8 cellular contexts compared by ENCODE assay signal in genomic region chr16:67311607-67312449, GRCh38. TPM values are rescaled to one million over a fixed set of nuclear protein-coding genes. Genes with fewer than 3 reads are reported as not detected.
DNase-seq lines count a peak whose midpoint lies in the region; ATAC-seq and TF ChIP-seq lines count a peak whose summit lies in the region.

No MANE protein-coding gene starts in this region.

- H3K4me3 ChIP-seq in SJSA1 (no peak overlapping the region), brain microvascular endothelial cell (ENCODE audit: low read depth, low read length) (no peak overlapping the region), neuronal stem cell (ENCODE audit: low read length in 2 of 2) (no peak overlapping the region), upper lobe of right lung (no peak overlapping the region)

- no peak overlapping the region for H2BK120ac ChIP-seq in neuronal stem cell (ENCODE audit: low read depth, low read length)

- H3K27me3 ChIP-seq in SJSA1 (replicated peaks) (no peaks in the 10 kb centered on the region), brain microvascular endothelial cell (replicated peaks) (no peaks in the 10 kb centered on the region), neuronal stem cell (ENCODE audit: control insufficient read depth in 3 of 3, insufficient read depth in 3 of 3, low read depth in 1 of 3, low read length in 3 of 3) (peaks cover 0 to 28% (median 0%) of the 10 kb centered on the region in 3 experiments), upper lobe of right lung (no peaks in the 10 kb centered on the region)

- H3K18ac ChIP-seq in neuronal stem cell (ENCODE audit: low read length): no peak overlapping the region

- H3K9me3 ChIP-seq in SJSA1 (replicated peaks) (no peaks in the 10 kb centered on the region), neuronal stem cell (replicated peaks in 1 of 2; ENCODE audit: control insufficient read depth in 2 of 2, insufficient read depth in 1 of 2, low read depth in 1 of 2, low read length in 2 of 2) (no peaks in the 10 kb centered on the region), upper lobe of right lung (no peaks in the 10 kb centered on the region)

- H2AFZ ChIP-seq in neuronal stem cell (ENCODE audit: low read length): no peak overlapping the region

- H3K4me2 ChIP-seq in neuronal stem cell (ENCODE audit: insufficient read depth, low read length, poor library complexity, severe bottlenecking): no peak overlapping the region

- no peak overlapping the region for H2BK15ac ChIP-seq in neuronal stem cell (ENCODE audit: low read length)

- no CpG with 5 or more reads among the region's 5 CpGs for WGBS in neuronal stem cell (ENCODE audit: extremely low coverage in 2 of 2, insufficient read length in 2 of 2, insufficient replicate concordance in 1 of 2), 2 donors

- no peak overlapping the region for H3K14ac ChIP-seq in neuronal stem cell (ENCODE audit: low read length)

- no peak for TF ChIP-seq CTCF in brain microvascular endothelial cell (IDR thresholded peaks at IDR 0.05; ENCODE audit: low read depth, low read length, missing control alignments)
- TF ChIP-seq CTCF in upper lobe of right lung (IDR thresholded peaks at IDR 0.05): no peak

- H3K23ac ChIP-seq in neuronal stem cell (ENCODE audit: low read depth, low read length, poor library complexity): no peak overlapping the region

- H3K36me3 ChIP-seq in SJSA1: no peaks in the 10 kb centered on the region
- H3K36me3 ChIP-seq in brain microvascular endothelial cell (replicated peaks): no peaks in the 10 kb centered on the region
- no peaks in the 10 kb centered on the region for H3K36me3 ChIP-seq in neuronal stem cell (replicated peaks in 1 of 2; ENCODE audit: control insufficient read depth in 2 of 2, insufficient read depth in 2 of 2, low read length in 2 of 2)
- no peaks in the 10 kb centered on the region for H3K36me3 ChIP-seq in upper lobe of right lung

- peak overlapping the region; percentile 78 for H3K27ac ChIP-seq in SJSA1
- peak overlapping the region; percentile 88 for H3K27ac ChIP-seq in brain microvascular endothelial cell
- no peak overlapping the region for H3K27ac ChIP-seq in neuronal stem cell (replicated peaks; ENCODE audit: low read length)
- H3K27ac ChIP-seq in upper lobe of right lung: peak overlapping the region; percentile 26

- H2BK5ac ChIP-seq in neuronal stem cell (ENCODE audit: low read length): no peak overlapping the region

- in situ Hi-C loops in brain microvascular endothelial cell (cut with HindIII; ENCODE audit: low pct_ligation_motif_present, low sequenced_read_pairs): no loop called here

- no peak overlapping the region for H3K4ac ChIP-seq in neuronal stem cell (ENCODE audit: low read length)

- H3K79me1 ChIP-seq in neuronal stem cell (ENCODE audit: low read depth, low read length): no peaks in the 10 kb centered on the region

- no peak overlapping the region for H4K91ac ChIP-seq in neuronal stem cell (ENCODE audit: low read depth, low read length, poor library complexity)

- peak; percentile 93 to 94 for DNase-seq in SJSA1 (ENCODE audit: low read depth in 1 of 2, low spot score in 2 of 2)
- peak; percentile 99 for DNase-seq in brain microvascular endothelial cell
- DNase-seq in neuronal stem cell (ENCODE audit: low spot score): no peak
- DNase-seq in upper lobe of right lung: no peak
- no peak for DNase-seq in NCI-H128 (lab: John Stamatoyannopoulos, UW; ENCODE audit: unreplicated experiment)
- DNase-seq in DMS153 treated with DMSO at 0.1 percent for 48 hours (lab: John Stamatoyannopoulos, UW; ENCODE audit: unreplicated experiment): no peak

- H3K9ac ChIP-seq in neuronal stem cell (ENCODE audit: low read depth, low read length, poor library complexity): peak overlapping the region; percentile 33

- H2BK12ac ChIP-seq in neuronal stem cell (ENCODE audit: low read length): peak overlapping the region; percentile 10

- H2AK5ac ChIP-seq in neuronal stem cell (ENCODE audit: low read depth, low read length): no peak overlapping the region

- intact Hi-C loops in upper lobe of right lung (cut with DNase I): no loop called here

- ATAC-seq in GM18498 (IDR thresholded peaks at IDR 0.05; ENCODE audit: unreplicated experiment) (peak; percentile 86), HG02642 (IDR thresholded peaks at IDR 0.05; ENCODE audit: poor library complexity, unreplicated experiment) (peak; percentile 83), upper lobe of right lung (peak; percentile 60)

- H4K8ac ChIP-seq in neuronal stem cell (ENCODE audit: low read depth, low read length): no peak overlapping the region

- H3K4me1 ChIP-seq in SJSA1 (replicated peaks) (peaks cover 21% of the 10 kb centered on the region), neuronal stem cell (ENCODE audit: control insufficient read depth in 2 of 2, insufficient read depth in 1 of 2, low read depth in 1 of 2, low read length in 2 of 2) (peaks cover 0 to 2% of the 10 kb centered on the region in 2 donors), upper lobe of right lung (peaks cover 9% of the 10 kb centered on the region)

RNA-seq across cellular contexts. Expression of gene KCTD19, which starts 14.7 kb away (rescaled TPM):
- total RNA-seq in SJSA1 (2014; rRNA removed; shearing (Covaris generic)): 0.03 TPM in 1 of 2 replicates, not detected in the other
- 1.4 TPM for polyA plus RNA-seq in neuronal stem cell (2013, experiment 1 of 2)
- polyA plus RNA-seq in neuronal stem cell (2013, experiment 2 of 2): 1.3 TPM
- total RNA-seq in upper lobe of right lung: 1.4 TPM

RNA-seq across cellular contexts. Expression of gene LRRC36, which starts 14.8 kb away (rescaled TPM):
- total RNA-seq in SJSA1 (2014; rRNA removed; shearing (Covaris generic)): not detected in 2 replicates
- polyA plus RNA-seq in neuronal stem cell (2013, experiment 1 of 2): 0.10 TPM
- polyA plus RNA-seq in neuronal stem cell (2013, experiment 2 of 2): 0.15 TPM
- total RNA-seq in upper lobe of right lung: 27.4 TPM

RNA-seq across cellular contexts. Expression of gene PLEKHG4, which starts 32.5 kb away (rescaled TPM):
- 5.0 and 15.1 TPM in 2 replicates for total RNA-seq in SJSA1 (2014; rRNA removed; shearing (Covaris generic))
- polyA plus RNA-seq in neuronal stem cell (2013, experiment 1 of 2): 2.4 TPM
- 3.0 TPM for polyA plus RNA-seq in neuronal stem cell (2013, experiment 2 of 2)
- 16.2 TPM for total RNA-seq in upper lobe of right lung

Comparison
In these comparisons a context has a peak if more than half of its experiments do, and no peak if none do; other contexts are left out.
1. DNase-seq: peak in SJSA1 (2 of 2) and brain microvascular endothelial cell (single experiment); none in neuronal stem cell (single experiment), upper lobe of right lung (single experiment), NCI-H128 (single experiment) and DMS153 treated with DMSO at 0.1 percent for 48 hours (single experiment).
2. RNA of gene LRRC36, which starts 14.8 kb away (total RNA-seq): 27.4 TPM in upper lobe of right lung (single experiment); not detected in SJSA1; every median in the first group is over 10 times any median in the second.
3. Peak in every context shown above with its lines, with median percentiles within 50 percentile points of each other: ATAC-seq.